ENCODE assay signal across 10 cellular contexts in genomic region chr3:37462452-37462851, GRCh38. TPM values are rescaled to one million over a fixed set of nuclear protein-coding genes. Genes with fewer than 3 reads are reported as not detected.
"Had no signal": no experiment of that assay in that cellular context is flagged by ENCODE, and none has a peak within 500 bp of the region (broad histone marks: within the 10 kb centered on the region; RNA-seq: fewer than 3 reads in every experiment).

No MANE protein-coding gene starts in this region.

- H3K36me3 ChIP-seq: HAP-1 had no signal

- H3K4me1 ChIP-seq: HAP-1 had no signal

- H3K9me3 Mint-ChIP-seq: HFFc6 had no signal

- ATAC-seq: HepG2, K562 had no signal

- FAIRE-seq: HepG2, K562 had no signal

- H3K9me3 ChIP-seq: HAP-1 had no signal

- H3K36me3 Mint-ChIP-seq: IgD-negative memory B cell had no signal

- DNase-seq: GOT3, H7, HFFc6, KG1 had no signal

- H3K4me1 Mint-ChIP-seq: IgD-negative memory B cell had no signal

- H3K27ac ChIP-seq: HL-60 had no signal

- H3K4me3 ChIP-seq: HAP-1, K562 had no signal

- H3K27ac Mint-ChIP-seq: HFFc6 had no signal

- H3K4me3 Mint-ChIP-seq: HFFc6, IgD-negative memory B cell had no signal

RNA-seq across cellular contexts. Expression of gene ITGA9, which starts 10.5 kb away (rescaled TPM):
- total RNA-seq: HFFc6, HT1080 had no signal
- polyA plus RNA-seq: IgD-negative memory B cell had no signal
